In the genomic region with DNA sequence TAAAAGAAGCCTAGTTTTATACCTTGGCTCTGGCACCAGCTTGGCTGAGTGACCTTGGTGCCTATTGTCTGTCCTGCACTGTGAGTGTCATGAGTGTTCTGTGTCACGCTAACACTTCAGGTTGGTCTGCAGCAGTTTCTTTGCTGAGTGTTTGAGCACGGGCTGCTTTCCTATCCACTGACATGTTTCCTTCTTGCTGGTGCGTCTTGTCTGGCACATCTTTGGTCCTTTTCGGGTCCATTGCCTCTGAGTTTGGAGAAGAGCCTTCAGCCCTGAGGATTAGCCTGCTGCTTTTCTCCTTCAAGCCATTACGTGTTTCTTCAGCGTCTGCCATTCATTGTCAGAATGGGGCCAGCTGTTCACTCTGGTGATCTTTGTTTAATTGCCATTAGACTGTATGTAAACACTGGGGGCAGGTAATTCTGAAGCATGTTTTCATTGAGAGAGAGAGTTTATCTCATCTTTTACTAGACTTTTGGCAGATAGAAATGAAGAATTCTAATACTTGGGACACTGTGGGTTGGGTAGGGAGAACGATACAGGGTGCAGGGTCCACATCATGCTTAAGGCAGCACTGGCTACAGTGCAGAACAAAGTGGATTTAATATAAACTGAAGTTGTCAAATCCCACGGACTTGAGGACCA, we compare ENCODE assay signal across 1 cellular context.
TF ChIP-seq lines count a peak whose summit lies in the region.

No MANE protein-coding gene starts in this region.

TF ChIP-seq in GM23338, 12 proteins besides CTCF, POLR2A, EP300 and RAD21 (continued from another document):
- TF ChIP-seq, protein P1, sequence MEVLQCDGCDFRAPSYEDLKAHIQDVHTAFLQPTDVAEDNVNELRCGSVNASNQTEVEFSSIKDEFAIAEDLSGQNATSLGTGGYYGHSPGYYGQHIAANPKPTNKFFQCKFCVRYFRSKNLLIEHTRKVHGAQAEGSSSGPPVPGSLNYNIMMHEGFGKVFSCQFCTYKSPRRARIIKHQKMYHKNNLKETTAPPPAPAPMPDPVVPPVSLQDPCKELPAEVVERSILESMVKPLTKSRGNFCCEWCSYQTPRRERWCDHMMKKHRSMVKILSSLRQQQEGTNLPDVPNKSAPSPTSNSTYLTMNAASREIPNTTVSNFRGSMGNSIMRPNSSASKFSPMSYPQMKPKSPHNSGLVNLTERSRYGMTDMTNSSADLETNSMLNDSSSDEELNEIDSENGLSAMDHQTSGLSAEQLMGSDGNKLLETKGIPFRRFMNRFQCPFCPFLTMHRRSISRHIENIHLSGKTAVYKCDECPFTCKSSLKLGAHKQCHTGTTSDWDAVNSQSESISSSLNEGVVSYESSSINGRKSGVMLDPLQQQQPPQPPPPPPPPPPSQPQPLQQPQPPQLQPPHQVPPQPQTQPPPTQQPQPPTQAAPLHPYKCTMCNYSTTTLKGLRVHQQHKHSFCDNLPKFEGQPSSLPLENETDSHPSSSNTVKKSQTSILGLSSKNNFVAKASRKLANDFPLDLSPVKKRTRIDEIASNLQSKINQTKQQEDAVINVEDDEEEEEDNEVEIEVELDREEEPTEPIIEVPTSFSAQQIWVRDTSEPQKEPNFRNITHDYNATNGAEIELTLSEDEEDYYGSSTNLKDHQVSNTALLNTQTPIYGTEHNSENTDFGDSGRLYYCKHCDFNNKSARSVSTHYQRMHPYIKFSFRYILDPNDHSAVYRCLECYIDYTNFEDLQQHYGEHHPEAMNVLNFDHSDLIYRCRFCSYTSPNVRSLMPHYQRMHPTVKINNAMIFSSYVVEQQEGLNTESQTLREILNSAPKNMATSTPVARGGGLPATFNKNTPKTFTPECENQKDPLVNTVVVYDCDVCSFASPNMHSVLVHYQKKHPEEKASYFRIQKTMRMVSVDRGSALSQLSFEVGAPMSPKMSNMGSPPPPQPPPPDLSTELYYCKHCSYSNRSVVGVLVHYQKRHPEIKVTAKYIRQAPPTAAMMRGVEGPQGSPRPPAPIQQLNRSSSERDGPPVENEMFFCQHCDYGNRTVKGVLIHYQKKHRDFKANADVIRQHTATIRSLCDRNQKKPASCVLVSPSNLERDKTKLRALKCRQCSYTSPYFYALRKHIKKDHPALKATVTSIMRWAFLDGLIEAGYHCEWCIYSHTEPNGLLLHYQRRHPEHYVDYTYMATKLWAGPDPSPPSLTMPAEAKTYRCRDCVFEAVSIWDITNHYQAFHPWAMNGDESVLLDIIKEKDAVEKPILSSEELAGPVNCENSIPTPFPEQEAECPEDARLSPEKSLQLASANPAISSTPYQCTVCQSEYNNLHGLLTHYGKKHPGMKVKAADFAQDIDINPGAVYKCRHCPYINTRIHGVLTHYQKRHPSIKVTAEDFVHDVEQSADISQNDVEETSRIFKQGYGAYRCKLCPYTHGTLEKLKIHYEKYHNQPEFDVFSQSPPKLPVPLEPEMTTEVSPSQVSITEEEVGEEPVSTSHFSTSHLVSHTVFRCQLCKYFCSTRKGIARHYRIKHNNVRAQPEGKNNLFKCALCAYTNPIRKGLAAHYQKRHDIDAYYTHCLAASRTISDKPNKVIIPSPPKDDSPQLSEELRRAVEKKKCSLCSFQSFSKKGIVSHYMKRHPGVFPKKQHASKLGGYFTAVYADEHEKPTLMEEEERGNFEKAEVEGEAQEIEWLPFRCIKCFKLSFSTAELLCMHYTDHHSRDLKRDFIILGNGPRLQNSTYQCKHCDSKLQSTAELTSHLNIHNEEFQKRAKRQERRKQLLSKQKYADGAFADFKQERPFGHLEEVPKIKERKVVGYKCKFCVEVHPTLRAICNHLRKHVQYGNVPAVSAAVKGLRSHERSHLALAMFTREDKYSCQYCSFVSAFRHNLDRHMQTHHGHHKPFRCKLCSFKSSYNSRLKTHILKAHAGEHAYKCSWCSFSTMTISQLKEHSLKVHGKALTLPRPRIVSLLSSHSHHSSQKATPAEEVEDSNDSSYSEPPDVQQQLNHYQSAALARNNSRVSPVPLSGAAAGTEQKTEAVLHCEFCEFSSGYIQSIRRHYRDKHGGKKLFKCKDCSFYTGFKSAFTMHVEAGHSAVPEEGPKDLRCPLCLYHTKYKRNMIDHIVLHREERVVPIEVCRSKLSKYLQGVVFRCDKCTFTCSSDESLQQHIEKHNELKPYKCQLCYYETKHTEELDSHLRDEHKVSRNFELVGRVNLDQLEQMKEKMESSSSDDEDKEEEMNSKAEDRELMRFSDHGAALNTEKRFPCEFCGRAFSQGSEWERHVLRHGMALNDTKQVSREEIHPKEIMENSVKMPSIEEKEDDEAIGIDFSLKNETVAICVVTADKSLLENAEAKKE (CRISPR knock-in tag; IDR thresholded peaks at IDR 0.05) = no peak
